8 cellular contexts compared by ENCODE assay signal in the genomic region with DNA sequence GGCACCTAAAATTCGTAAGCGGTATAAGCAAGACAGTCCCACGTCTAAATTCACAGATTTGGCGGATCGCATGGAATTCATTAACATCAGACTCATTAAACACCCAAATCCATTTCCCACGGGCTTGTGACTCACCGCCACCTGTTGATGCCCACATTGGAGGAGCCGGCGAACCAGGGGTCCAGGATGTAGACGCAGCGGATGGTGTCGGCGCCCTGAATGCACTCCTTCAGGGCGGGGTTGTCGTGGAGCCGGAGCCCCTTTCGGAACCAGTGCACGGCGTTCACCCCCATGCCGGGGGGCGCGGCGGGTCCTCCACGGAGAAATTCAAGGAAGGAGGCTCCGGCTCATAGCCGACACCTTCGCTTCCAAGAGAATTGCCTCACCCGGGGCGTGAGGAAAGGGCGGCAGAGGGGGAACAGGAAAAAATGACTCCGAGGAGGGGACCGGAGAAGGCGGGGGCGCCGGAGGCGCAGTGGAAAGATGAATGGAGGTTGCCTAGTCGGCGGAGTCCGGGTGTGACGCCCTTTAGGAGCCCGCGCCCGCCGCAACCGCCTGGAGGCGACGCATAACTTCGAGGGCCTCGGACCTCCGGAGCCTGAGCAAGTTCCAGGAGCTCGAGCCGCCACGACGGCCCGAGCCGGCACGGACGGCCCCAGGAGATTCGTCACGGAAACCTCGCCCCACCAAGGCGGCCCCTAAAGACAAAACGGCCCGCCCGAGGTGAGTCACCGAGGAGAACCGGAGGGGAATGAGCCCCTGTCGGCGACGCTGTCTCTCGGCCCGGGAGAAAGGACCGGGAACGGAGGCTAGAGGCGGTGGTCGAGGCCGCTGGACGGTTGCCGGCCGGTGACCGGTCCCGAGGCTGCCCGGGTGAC. TPM values are rescaled to one million over a fixed set of nuclear protein-coding genes. Genes with fewer than 3 reads are reported as not detected.
DNase-seq lines count a peak whose midpoint lies in the region; ATAC-seq and TF ChIP-seq lines count a peak whose summit lies in the region.

No MANE protein-coding gene starts in this region.

- peaks cover 6% of the 10 kb centered on the region for H3K9me3 Mint-ChIP-seq in activated naive CD8-positive, alpha-beta T cell treated with anti-CD3 and anti-CD28 coated beads for 36 hours

- peak; percentile 27 for ATAC-seq in HG03097 (IDR thresholded peaks at IDR 0.05; ENCODE audit: low FRiP score, unreplicated experiment)
- peak; percentile 16 for ATAC-seq in sciatic nerve

- peak overlapping the region; percentile 86 for H3K27ac ChIP-seq in RWPE1

- intact Hi-C loops in sciatic nerve (cut with DNase I) = no loop called here

- CTCF ChIA-PET in RWPE1 (lab: Yijun Ruan, JAX) = interaction anchor here (0.6 to 1.4 kb wide), 8 partner anchors 11 to 510 kb away, joined by 3 to 5 read pairs (median 4); no protein-coding TSS in a partner anchor

- H3K27me3 Mint-ChIP-seq in activated naive CD8-positive, alpha-beta T cell treated with anti-CD3 and anti-CD28 coated beads for 36 hours = no peaks in the 10 kb centered on the region

- no peak overlapping the region for H3K4me3 Mint-ChIP-seq in activated naive CD8-positive, alpha-beta T cell treated with anti-CD3 and anti-CD28 coated beads for 36 hours

- peaks cover 12% of the 10 kb centered on the region for H3K36me3 Mint-ChIP-seq in activated naive CD8-positive, alpha-beta T cell treated with anti-CD3 and anti-CD28 coated beads for 36 hours

- no peak overlapping the region for H3K27ac Mint-ChIP-seq in activated naive CD8-positive, alpha-beta T cell treated with anti-CD3 and anti-CD28 coated beads for 36 hours

- H3K4me1 Mint-ChIP-seq in activated naive CD8-positive, alpha-beta T cell treated with anti-CD3 and anti-CD28 coated beads for 36 hours = peaks cover 9% of the 10 kb centered on the region

- no peak for TF ChIP-seq CTCF in RWPE1 (conservative IDR thresholded peaks at IDR 0.05; ENCODE audit: low read depth)

- POLR2A ChIA-PET in RWPE1 (lab: Yijun Ruan, JAX; ENCODE audit: low non-redundant PET) = no interaction called here

- peak; percentile 54 to 72 (median 62) for DNase-seq in activated CD4-positive, CD25-positive, alpha-beta regulatory T cell (lab: John Stamatoyannopoulos, UW)
- no peak for DNase-seq in activated CD4-positive, CD25-positive, alpha-beta regulatory T cell treated with anti-CD3 and anti-CD28 coated beads, Interleukin-2, amount 50 U/mL, for 72 hours
- DNase-seq in RWPE1 (ENCODE audit: low spot score) (peak; percentile 41), hippocampal formation (lab: John Stamatoyannopoulos, UW) (peak; percentile 24 to 33), sciatic nerve (ENCODE audit: low spot score) (peak; percentile 76), GOT3 (lab: John Stamatoyannopoulos, UW) (no peak)
- DNase-seq in activated naive CD8-positive, alpha-beta T cell treated with anti-CD3 and anti-CD28 coated beads for 36 hours = peak; percentile 86

RNA-seq across cellular contexts. Expression of gene CRY1, which starts 0.4 kb away (rescaled TPM):
- total RNA-seq in activated naive CD8-positive, alpha-beta T cell treated with anti-CD3 and anti-CD28 coated beads for 36 hours = 10 to 100 TPM; 29.3 to 30.3 TPM
- 20.2 TPM for total RNA-seq in sciatic nerve

Comparison
In these comparisons a context has a peak if more than half of its experiments do, and no peak if none do; other contexts are left out.
1. DNase-seq: peak in activated CD4-positive, CD25-positive, alpha-beta regulatory T cell (4 of 4), RWPE1 (single experiment), activated naive CD8-positive, alpha-beta T cell treated with anti-CD3 and anti-CD28 coated beads for 36 hours (single experiment), hippocampal formation (2 of 2) and sciatic nerve (single experiment); none in activated CD4-positive, CD25-positive, alpha-beta regulatory T cell treated with anti-CD3 and anti-CD28 coated beads, Interleukin-2, amount 50 U/mL, for 72 hours (single experiment) and GOT3 (single experiment).